In genomic region chr10:102641880-102642552, GRCh38 we compare ENCODE assay signal across 8 cellular contexts. TPM values are rescaled to one million over a fixed set of nuclear protein-coding genes. Genes with fewer than 3 reads are reported as not detected.
DNase-seq lines count a peak whose midpoint lies in the region; ATAC-seq, FAIRE-seq and TF ChIP-seq lines count a peak whose summit lies in the region.

No MANE protein-coding gene starts in this region.

- POLR2A ChIA-PET in HCT116 (lab: Charles Lee) = interaction anchor here (0.6 to 1.4 kb wide), 8 partner anchors 14 to 770 kb away, joined by 3 to 7 read pairs (median 3); partner anchors contain the start of gene FBXL15

- H3K36me3 Mint-ChIP-seq in activated naive CD4-positive, alpha-beta T cell treated with anti-CD3 and anti-CD28 coated beads for 36 hours (ENCODE audit: low read depth) = peaks cover 3% of the 10 kb centered on the region

- TF ChIP-seq RAD21 in HCT116 (IDR thresholded peaks at IDR 0.05; ENCODE audit: low read depth) = no peak

- H4K20me1 ChIP-seq in HCT116 (ENCODE audit: insufficient read depth) = no peaks in the 10 kb centered on the region; the same call in 1 of the 2 replicates

- peak overlapping the region; percentile 95 for H3K4me2 ChIP-seq in HCT116 (ENCODE audit: low read length)

- peak; percentile 42 for TF ChIP-seq POLR2A in HCT116 (IDR thresholded peaks at IDR 0.05; ENCODE audit: borderline replicate concordance, extremely low read depth, insufficient read depth, insufficient read length)

- intact Hi-C loops in HCT116 (cut with micrococcal nuclease) = loop anchor here (2.0 to 5.0 kb wide), 2 partner anchors 37 to 1580 kb away; partner anchors contain the start of gene KAZALD1
- intact Hi-C loops in activated naive CD4-positive, alpha-beta T cell treated with anti-CD3 and anti-CD28 coated beads for 36 hours (cut with micrococcal nuclease) = loop anchor here (1.0 to 10.0 kb wide), 12 partner anchors 9 to 1287 kb away; partner anchors contain the start of genes ARL3, BTRC, CNNM2 and CUEDC2

- H3K9me3 ChIP-seq in HCT116 (ENCODE audit: control insufficient read depth in 1 of 2, insufficient read depth in 1 of 2, low read depth in 1 of 2, low read length in 2 of 2) (no peaks in the 10 kb centered on the region), SJSA1 (replicated peaks) (no peaks in the 10 kb centered on the region), neuron (ENCODE audit: low read length) (no peaks in the 10 kb centered on the region)

- CTCF ChIA-PET in HCT116 (lab: Charles Lee) = interaction anchor here (0.8 to 1.8 kb wide), 6 partner anchors 9 to 191 kb away, joined by 3 to 4 read pairs (median 4); partner anchors contain the start of gene C10orf95
- CTCF ChIA-PET in activated naive CD4-positive, alpha-beta T cell treated with anti-CD3 and anti-CD28 coated beads for 36 hours (lab: Charles Lee) = interaction anchor here (0.6 to 1.1 kb wide), 3 partner anchors 10 to 801 kb away, joined by 3 read pairs; no protein-coding TSS in a partner anchor

- H2AFZ ChIP-seq in HCT116 (ENCODE audit: low read depth, low read length, poor library complexity, severe bottlenecking) (peak overlapping the region; percentile 72), neuron (ENCODE audit: low read depth, low read length) (peak overlapping the region; percentile 60)

- H3K27ac Mint-ChIP-seq in activated naive CD4-positive, alpha-beta T cell treated with anti-CD3 and anti-CD28 coated beads for 36 hours = peak overlapping the region; percentile 88

- RAD21 ChIA-PET in HCT116 (lab: Charles Lee; ENCODE audit: low non-redundant PET in 1 of 2, low total read pairs in 2 of 2, uncharacterized antibody in 2 of 2, unreplicated experiment in 2 of 2) = no interaction called here

- peak; percentile 98 for FAIRE-seq in G401.6 (lab: Jason Lieb, UNC)
- FAIRE-seq in frontal cortex (lab: Jason Lieb, UNC) = peak; percentile 72

- H3K27me3 Mint-ChIP-seq in activated naive CD4-positive, alpha-beta T cell treated with anti-CD3 and anti-CD28 coated beads for 36 hours (ENCODE audit: low read depth) = no peaks in the 10 kb centered on the region

- peaks cover 13 to 34% of the 10 kb centered on the region in 2 experiments for H3K4me1 ChIP-seq in HCT116 (ENCODE audit: control insufficient read depth in 1 of 2, insufficient read depth in 2 of 2, low read length in 2 of 2)
- H3K4me1 ChIP-seq in SJSA1 (replicated peaks) = peaks cover 30% of the 10 kb centered on the region
- H3K4me1 ChIP-seq in neuron (ENCODE audit: insufficient read depth, low read length) = peaks cover 13% of the 10 kb centered on the region

- H3K9me3 Mint-ChIP-seq in activated naive CD4-positive, alpha-beta T cell treated with anti-CD3 and anti-CD28 coated beads for 36 hours = no peaks in the 10 kb centered on the region

- peaks cover 28% of the 10 kb centered on the region for H3K79me2 ChIP-seq in HCT116 (ENCODE audit: insufficient read depth, low read length)

- no peak for TF ChIP-seq CTCF in HCT116 (IDR thresholded peaks at IDR 0.05 in 2 of 3, conservative IDR thresholded peaks at IDR 0.05 in 1 of 3; ENCODE audit: borderline replicate concordance in 1 of 3, insufficient read depth in 1 of 3, low read depth in 2 of 3, low read length in 2 of 3)

- no peaks in the 10 kb centered on the region for H3K9me2 ChIP-seq in HCT116 (ENCODE audit: insufficient read depth)

- H3K36me3 ChIP-seq in HCT116 (ENCODE audit: control insufficient read depth in 1 of 2, insufficient read depth in 2 of 2, low read length in 2 of 2) = no peaks in the 10 kb centered on the region
- H3K36me3 ChIP-seq in SJSA1 = peaks cover 29% of the 10 kb centered on the region
- H3K36me3 ChIP-seq in neuron (ENCODE audit: insufficient read depth, low read length) = peaks cover 4% of the 10 kb centered on the region

- peaks cover 17% of the 10 kb centered on the region for H3K4me1 Mint-ChIP-seq in activated naive CD4-positive, alpha-beta T cell treated with anti-CD3 and anti-CD28 coated beads for 36 hours (ENCODE audit: low read depth)

- no TSS peak for BruUV-seq in HCT116 (replicated peaks; lab: Mats Ljungman, UMichigan)

- H3K27ac ChIP-seq in HCT116 (ENCODE audit: low read depth, low read length) (peak overlapping the region; percentile 86), SJSA1 (peak overlapping the region; percentile 88)

- DNase-seq in HCT116 (ENCODE audit: low read depth, low spot score) = peak; percentile 96
- DNase-seq in MV-4-11 (lab: John Stamatoyannopoulos, UW) = peak; percentile 96
- peak; percentile 96 to 99 for DNase-seq in SJSA1 (ENCODE audit: low read depth in 1 of 2, low spot score in 2 of 2)
- DNase-seq in activated naive CD4-positive, alpha-beta T cell treated with anti-CD3 and anti-CD28 coated beads for 36 hours = peak; percentile 99
- DNase-seq in frontal cortex (ENCODE audit: low spot score in 2 of 2) = peak; percentile 93 to 95
- DNase-seq in stromal cell of bone marrow (ENCODE audit: low read depth) = peak; percentile 94

- H3K4me3 Mint-ChIP-seq in activated naive CD4-positive, alpha-beta T cell treated with anti-CD3 and anti-CD28 coated beads for 36 hours = peak overlapping the region; percentile 83

- peak overlapping the region; percentile 67 for H3K9ac ChIP-seq in HCT116 (ENCODE audit: low read length)

- ATAC-seq in HCT116 = peak; percentile 71

- peak overlapping the region; percentile 79 to 97 for H3K4me3 ChIP-seq in HCT116 (replicated peaks in 1 of 2; ENCODE audit: low read depth in 1 of 2, low read length in 2 of 2)
- peak overlapping the region; percentile 93 for H3K4me3 ChIP-seq in SJSA1
- peak overlapping the region; percentile 92 for H3K4me3 ChIP-seq in neuron (ENCODE audit: low read length)

- no peaks in the 10 kb centered on the region for H3K27me3 ChIP-seq in HCT116 (ENCODE audit: insufficient read depth, low read length)
- H3K27me3 ChIP-seq in SJSA1 (replicated peaks) = no peaks in the 10 kb centered on the region
- H3K27me3 ChIP-seq in neuron (ENCODE audit: insufficient read depth, low read length) = no peaks in the 10 kb centered on the region

TF ChIP-seq in HCT116, 20 proteins besides CTCF, POLR2A, EP300 and RAD21 (continues in another document):
- TF ChIP-seq SIN3A (IDR thresholded peaks at IDR 0.05; ENCODE audit: low read depth) (no peak), EZH2 (IDR thresholded peaks at IDR 0.05) (no peak), CEBPB (IDR thresholded peaks at IDR 0.05; ENCODE audit: low read depth) (no peak), FOSL1 (IDR thresholded peaks at IDR 0.05; ENCODE audit: low read depth) (no peak), JUND (IDR thresholded peaks at IDR 0.05) (no peak), CBX3 (IDR thresholded peaks at IDR 0.05; ENCODE audit: low read depth) (no peak), REST (IDR thresholded peaks at IDR 0.05; ENCODE audit: low read depth) (no peak), ELF1 (IDR thresholded peaks at IDR 0.05; ENCODE audit: borderline replicate concordance, low read depth) (no peak), ZBTB33 (IDR thresholded peaks at IDR 0.05; ENCODE audit: extremely low read depth, insufficient replicate concordance, low read length) (peak; percentile 35), ATF3 (IDR thresholded peaks at IDR 0.05) (no peak), YY1 (IDR thresholded peaks at IDR 0.05; ENCODE audit: extremely low read depth, insufficient replicate concordance, low read depth, low read length) (no peak), ZFX (IDR thresholded peaks at IDR 0.05) (peak; percentile 27; the same call in 1 of the 2 replicates)

RNA-seq across cellular contexts. Expression of gene TRIM8, which starts 2.3 kb away (rescaled TPM):
- total RNA-seq in HCT116 (2021; ENCODE audit: unreplicated experiment) = 91.6 TPM
- polyA plus RNA-seq in HCT116 (2012) = 131 and 143 TPM in 2 replicates
- 77.2 and 93.3 TPM in 2 replicates for total RNA-seq in SJSA1 (2014; rRNA removed; shearing (Covaris generic))
- total RNA-seq in activated naive CD4-positive, alpha-beta T cell treated with anti-CD3 and anti-CD28 coated beads for 36 hours = 10 to 100 TPM; 18.8 to 20.0 TPM
- 30.2 TPM for total RNA-seq in frontal cortex

Comparison
In these comparisons a context has a peak if more than half of its experiments do, and no peak if none do; other contexts are left out.
1. Peak in every context shown above with its lines: DNase-seq, ATAC-seq, H3K4me3 ChIP-seq and H3K27ac ChIP-seq.